In genomic region chr12:32110942-32111341, GRCh38 we compare ENCODE assay signal across 23 cellular contexts.
"Had no signal": no experiment of that assay in that cellular context is flagged by ENCODE, and none has a peak within 500 bp of the region (broad histone marks: within the 10 kb centered on the region; RNA-seq: fewer than 3 reads in every experiment).

No MANE protein-coding gene starts in this region.

- H3K27ac Mint-ChIP-seq: activated CD4-positive, alpha-beta T cell treated with anti-CD3 and anti-CD28 coated beads, Interleukin-2, amount 10 ng/mL, durations not matched to agents 24 days and 14 days; activated CD8-positive, alpha-beta T cell treated with anti-CD3 and anti-CD28 coated beads, Interleukin-2, amount 10 ng/mL, durations not matched to agents 7 days and 5 days; activated naive CD4-positive, alpha-beta T cell treated with anti-CD3 and anti-CD28 coated beads for 36 hours; activated naive CD8-positive, alpha-beta T cell treated with anti-CD3 and anti-CD28 coated beads, Interleukin-2, amount 50 U/mL, for 24 hours; activated T-cell treated with anti-CD3 and anti-CD28 coated beads, Interleukin-2, amount 50 U/mL, for 24 hours; progenitor cell of endocrine pancreas; stimulated activated naive CD8-positive, alpha-beta T cell treated with anti-CD3 and anti-CD28 coated beads, Interleukin-15, Interleukin-2, amounts not matched to agents 100 ng/mL and 50 ng/mL, for 24 hours; T-helper 2 cell treated with Interferon-gamma antibody and Interleukin-4, amounts not matched to agents 5 μg/mL and 100 μg/mL, for 36 hours had no signal

- H3K9me3 Mint-ChIP-seq: activated CD4-positive, alpha-beta T cell treated with anti-CD3 and anti-CD28 coated beads, Interleukin-2, amount 10 ng/mL, durations not matched to agents 24 days and 14 days; activated naive CD4-positive, alpha-beta T cell treated with anti-CD3 and anti-CD28 coated beads for 36 hours; activated naive CD8-positive, alpha-beta T cell treated with anti-CD3 and anti-CD28 coated beads, Interleukin-2, amount 50 U/mL, for 24 hours; activated T-cell treated with anti-CD3 and anti-CD28 coated beads, Interleukin-2, amount 50 U/mL, for 24 hours; central memory CD8-positive, alpha-beta T cell; stimulated activated naive CD8-positive, alpha-beta T cell treated with anti-CD3 and anti-CD28 coated beads, Interleukin-15, Interleukin-2, amounts not matched to agents 100 ng/mL and 50 ng/mL, for 24 hours; T-helper 2 cell treated with Interferon-gamma antibody and Interleukin-4, amounts not matched to agents 5 μg/mL and 100 μg/mL, for 36 hours had no signal

- H3K27ac ChIP-seq: colonic mucosa, left ventricle myocardium inferior had no signal

- H3K4me3 ChIP-seq: colonic mucosa, left ventricle myocardium inferior, tibial nerve had no signal

- H3K4me1 ChIP-seq: colonic mucosa had no signal

- FAIRE-seq: endometrium, kidney, urothelium cell line had no signal

- ATAC-seq: activated CD8-positive, alpha-beta T cell treated with anti-CD3 and anti-CD28 coated beads, Interleukin-2, amount 10 ng/mL, durations not matched to agents 7 days and 5 days; activated naive CD8-positive, alpha-beta T cell treated with anti-CD3 and anti-CD28 coated beads, Interleukin-2, amount 50 U/mL, for 24 hours had no signal

- H3K9me3 ChIP-seq: colonic mucosa, left ventricle myocardium inferior, tibial nerve had no signal

- H3K4me3 Mint-ChIP-seq: activated CD4-positive, alpha-beta T cell treated with anti-CD3 and anti-CD28 coated beads, Interleukin-2, amount 10 ng/mL, durations not matched to agents 24 days and 14 days; activated CD8-positive, alpha-beta T cell treated with anti-CD3 and anti-CD28 coated beads, Interleukin-2, amount 10 ng/mL, durations not matched to agents 7 days and 5 days; activated naive CD4-positive, alpha-beta T cell treated with anti-CD3 and anti-CD28 coated beads for 36 hours; activated naive CD8-positive, alpha-beta T cell treated with anti-CD3 and anti-CD28 coated beads, Interleukin-2, amount 50 U/mL, for 24 hours; activated T-cell treated with anti-CD3 and anti-CD28 coated beads, Interleukin-2, amount 50 U/mL, for 24 hours; central memory CD8-positive, alpha-beta T cell; stimulated activated naive CD8-positive, alpha-beta T cell treated with anti-CD3 and anti-CD28 coated beads, Interleukin-15, Interleukin-2, amounts not matched to agents 100 ng/mL and 50 ng/mL, for 24 hours; T-helper 2 cell treated with Interferon-gamma antibody and Interleukin-4, amounts not matched to agents 5 μg/mL and 100 μg/mL, for 36 hours had no signal

- H3K36me3 ChIP-seq: colonic mucosa, left ventricle myocardium inferior, tibial nerve had no signal

- H3K27me3 ChIP-seq: colonic mucosa, tibial nerve had no signal

- H3K27me3 Mint-ChIP-seq: central memory CD8-positive, alpha-beta T cell; progenitor cell of endocrine pancreas; stimulated activated naive CD8-positive, alpha-beta T cell treated with anti-CD3 and anti-CD28 coated beads, Interleukin-15, Interleukin-2, amounts not matched to agents 100 ng/mL and 50 ng/mL, for 24 hours had no signal

- DNase-seq: activated CD4-positive, alpha-beta T cell treated with anti-CD3 and anti-CD28 coated beads, Interleukin-2, amount 10 ng/mL, durations not matched to agents 24 days and 14 days; activated CD8-positive, alpha-beta T cell treated with anti-CD3 and anti-CD28 coated beads, Interleukin-2, amount 10 ng/mL, durations not matched to agents 7 days and 5 days; activated naive CD4-positive, alpha-beta T cell treated with anti-CD3 and anti-CD28 coated beads for 36 hours; activated naive CD8-positive, alpha-beta T cell treated with anti-CD3 and anti-CD28 coated beads, Interleukin-2, amount 50 U/mL, for 24 hours; activated T-cell treated with anti-CD3 and anti-CD28 coated beads, Interleukin-2, amount 50 U/mL, for 24 hours; aorta; colonic mucosa; erythroblast; foreskin melanocyte; head of caudate nucleus; kidney; left ventricle myocardium inferior; mammary epithelial cell; occipital lobe; stimulated activated CD4-positive, alpha-beta T cell treated with anti-CD3 and anti-CD28 coated beads, Interleukin-12 subunit alpha, Interleukin-12 subunit beta, amount 100 ng/mL, for 4 hours; stimulated activated CD4-positive, alpha-beta T cell treated with anti-CD3 and anti-CD28 coated beads, Interleukin-1b, Interleukin-23, amount 100 ng/mL, for 48 hours had no signal
